13 cellular contexts compared by ENCODE assay signal in the genomic region with DNA sequence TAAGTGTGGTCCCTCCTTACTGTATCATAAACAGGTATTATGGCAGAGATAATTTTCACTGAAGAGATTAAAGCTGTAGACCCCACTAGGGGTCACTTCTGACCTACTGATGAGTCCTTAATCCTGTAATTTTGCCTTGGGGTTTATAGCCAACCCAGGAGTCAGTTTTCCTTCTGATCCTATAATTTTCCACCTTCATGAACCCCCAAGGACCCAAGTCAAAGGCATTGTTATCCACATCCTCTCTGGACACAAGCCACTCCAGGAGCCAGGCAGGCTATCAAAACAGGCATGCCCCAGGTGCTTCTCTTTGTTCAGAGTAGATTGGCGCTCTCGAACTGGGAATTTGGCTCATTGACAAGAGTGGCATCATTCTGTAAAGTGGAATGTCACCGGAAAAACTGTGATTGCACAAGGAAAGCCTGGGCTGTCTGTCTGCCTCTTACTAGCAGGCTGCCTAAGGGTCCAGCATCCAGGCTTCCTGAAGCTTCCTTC.
DNase-seq lines count a peak whose midpoint lies in the region; ATAC-seq and TF ChIP-seq lines count a peak whose summit lies in the region.
"Had no signal": no experiment of that assay in that cellular context is flagged by ENCODE, and none has a peak within 500 bp of the region (broad histone marks: within the 10 kb centered on the region; RNA-seq: fewer than 3 reads in every experiment).

No MANE protein-coding gene starts in this region.

- no peaks in the 10 kb centered on the region for H3K9me2 ChIP-seq in OCI-LY7 (ENCODE audit: insufficient read depth, low read length)

- no peak overlapping the region for H2AFZ ChIP-seq in OCI-LY7 (ENCODE audit: low read length)

- no TSS peak for BruUV-seq in OCI-LY7 (replicated peaks; lab: Mats Ljungman, UMichigan)

- TF ChIP-seq CTCF in left ventricle myocardium inferior (IDR thresholded peaks at IDR 0.05; ENCODE audit: borderline replicate concordance), result peak; percentile 36
- no peak for TF ChIP-seq CTCF in OCI-LY7 (conservative IDR thresholded peaks at IDR 0.05; ENCODE audit: low read length)
- no peak for TF ChIP-seq CTCF in upper lobe of right lung (IDR thresholded peaks at IDR 0.05)
- TF ChIP-seq CTCF in RWPE1 (conservative IDR thresholded peaks at IDR 0.05; ENCODE audit: low read depth), result no peak

- no peak for ATAC-seq in upper lobe of right lung

- H3K27ac ChIP-seq in left ventricle myocardium inferior (replicated peaks), result no peak overlapping the region
- H3K27ac ChIP-seq in OCI-LY7 (ENCODE audit: low read depth, low read length, poor library complexity, severe bottlenecking), result no peak overlapping the region
- H3K27ac ChIP-seq in upper lobe of right lung, result no peak overlapping the region
- no peak overlapping the region for H3K27ac ChIP-seq in RWPE1
- H3K27ac ChIP-seq: colonic mucosa, right lobe of liver, SJSA1 had no signal

- CTCF ChIA-PET in OCI-LY7 (lab: Charles Lee; ENCODE audit: unreplicated experiment) (no interaction called here), RWPE1 (lab: Yijun Ruan, JAX) (no interaction called here)

- POLR2A ChIA-PET in OCI-LY7 (lab: Charles Lee), result no interaction called here
- POLR2A ChIA-PET in RWPE1 (lab: Yijun Ruan, JAX; ENCODE audit: low non-redundant PET), result no interaction called here

- H3K27me3 ChIP-seq in left ventricle myocardium inferior (ENCODE audit: low read depth), result no peaks in the 10 kb centered on the region
- H3K27me3 ChIP-seq in upper lobe of right lung, result no peaks in the 10 kb centered on the region
- H3K27me3 ChIP-seq: colonic mucosa, right lobe of liver, SJSA1 had no signal

- H3K79me2 ChIP-seq in OCI-LY7 (ENCODE audit: insufficient read depth, low read depth, low read length), result no peaks in the 10 kb centered on the region

- H4K20me1 ChIP-seq in OCI-LY7 (ENCODE audit: insufficient read depth, low read length), result no peaks in the 10 kb centered on the region

- intact Hi-C loops in left ventricle myocardium inferior (cut with micrococcal nuclease) (no loop called here), OCI-LY7 (cut with micrococcal nuclease; ENCODE audit: unreplicated experiment) (no loop called here), upper lobe of right lung (cut with DNase I) (no loop called here)

- H3K4me3 ChIP-seq in left ventricle myocardium inferior (no peak overlapping the region), OCI-LY7 (ENCODE audit: low read depth, low read length, poor library complexity, severe bottlenecking) (no peak overlapping the region), upper lobe of right lung (no peak overlapping the region)
- H3K4me3 ChIP-seq: colonic mucosa, right lobe of liver, SJSA1 had no signal

- H3K36me3 ChIP-seq in left ventricle myocardium inferior (no peaks in the 10 kb centered on the region), OCI-LY7 (ENCODE audit: insufficient read depth, low read length) (no peaks in the 10 kb centered on the region), upper lobe of right lung (no peaks in the 10 kb centered on the region)
- H3K36me3 ChIP-seq: colonic mucosa, right lobe of liver, SJSA1 had no signal

- H3K4me1 ChIP-seq in left ventricle myocardium inferior (peaks cover 10% of the 10 kb centered on the region), OCI-LY7 (ENCODE audit: insufficient read depth, low read length, poor library complexity, severe bottlenecking) (no peaks in the 10 kb centered on the region), upper lobe of right lung (no peaks in the 10 kb centered on the region)
- H3K4me1 ChIP-seq: colonic mucosa, right lobe of liver, SJSA1 had no signal

- H3K4me2 ChIP-seq in OCI-LY7 (ENCODE audit: low read length), result no peak overlapping the region

- H3K9me3 ChIP-seq in left ventricle myocardium inferior (replicated peaks), result no peaks in the 10 kb centered on the region
- no peaks in the 10 kb centered on the region for H3K9me3 ChIP-seq in OCI-LY7 (ENCODE audit: low read length)
- H3K9me3 ChIP-seq in upper lobe of right lung, result no peaks in the 10 kb centered on the region
- H3K9me3 ChIP-seq: colonic mucosa, right lobe of liver, SJSA1 had no signal

- DNase-seq in COR-L47 (lab: John Stamatoyannopoulos, UW) (peak; percentile 95), NCI-H1417 treated with DMSO at 0.1 percent for 48 hours (lab: John Stamatoyannopoulos, UW) (peak; percentile 37), OCI-M1 (lab: John Stamatoyannopoulos, UW) (peak; percentile 22), left ventricle myocardium inferior (no peak), OCI-LY7 (ENCODE audit: low spot score) (no peak), upper lobe of right lung (no peak), RWPE1 (ENCODE audit: low spot score) (no peak)
- DNase-seq in activated CD4-positive, CD25-positive, alpha-beta regulatory T cell treated with anti-CD3 and anti-CD28 coated beads, Interleukin-2, amount 50 U/mL, for 72 hours, result no peak
- DNase-seq: activated CD4-positive, alpha-beta T cell treated with anti-CD3 and anti-CD28 coated beads for 4 hours; activated effector memory CD4-positive, alpha-beta T cell treated with anti-CD3 and anti-CD28 coated beads, Interleukin-2, amount 50 U/mL, for 16 hours; colonic mucosa; right lobe of liver had no signal

Comparison
In these comparisons a context has a peak if more than half of its experiments do, and no peak if none do; other contexts are left out.
1. DNase-seq: peak in COR-L47 (single experiment), NCI-H1417 treated with DMSO at 0.1 percent for 48 hours (single experiment) and OCI-M1 (single experiment); none in left ventricle myocardium inferior (single experiment), OCI-LY7 (single experiment), upper lobe of right lung (single experiment), activated CD4-positive, CD25-positive, alpha-beta regulatory T cell treated with anti-CD3 and anti-CD28 coated beads, Interleukin-2, amount 50 U/mL, for 72 hours (single experiment) and RWPE1 (single experiment).